23 cellular contexts compared by ENCODE assay signal in the genomic region with DNA sequence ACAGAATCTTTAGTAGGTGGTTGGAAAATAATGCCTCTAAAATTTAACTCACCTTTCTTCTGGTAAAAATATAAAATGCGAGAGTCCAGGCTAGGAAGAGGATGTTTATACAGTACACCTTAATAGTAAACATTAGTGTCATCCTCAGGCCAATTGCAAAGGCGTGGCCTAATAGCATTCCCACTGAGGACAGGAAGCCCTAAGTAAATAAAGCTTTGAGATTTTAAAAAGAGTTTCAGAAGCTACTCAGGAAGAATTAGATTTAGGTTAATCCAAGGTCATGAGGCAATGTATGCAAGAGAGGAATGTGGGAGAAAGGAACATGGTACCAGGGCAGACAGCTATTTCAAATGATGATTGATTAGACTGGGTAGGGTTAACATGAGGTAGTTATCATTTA. TPM values are rescaled to one million over a fixed set of nuclear protein-coding genes. Genes with fewer than 3 reads are reported as not detected.
"Had no signal": no experiment of that assay in that cellular context is flagged by ENCODE, and none has a peak within 500 bp of the region (broad histone marks: within the 10 kb centered on the region; RNA-seq: fewer than 3 reads in every experiment).

No MANE protein-coding gene starts in this region.

- H3K4me2 ChIP-seq: neural progenitor cell had no signal

- H3K4me3 ChIP-seq: coronary artery, gastrocnemius medialis, mucosa of descending colon, neural progenitor cell, right atrium auricular region, tibial nerve had no signal

- H3K36me3 ChIP-seq: brain microvascular endothelial cell, gastrocnemius medialis, neural progenitor cell, right atrium auricular region, tibial nerve had no signal

- H3K27ac ChIP-seq: brain microvascular endothelial cell, coronary artery, gastrocnemius medialis, neural progenitor cell, right atrium auricular region, tibial nerve had no signal

- ATAC-seq: activated CD4-positive, CD25-positive, alpha-beta regulatory T cell treated with anti-CD3 and anti-CD28 coated beads, Interleukin-2, amount 50 U/mL, for 24 hours; activated CD8-positive, alpha-beta T cell treated with anti-CD3 and anti-CD28 coated beads, Interleukin-2, amount 10 ng/mL, durations not matched to agents 7 days and 5 days; activated naive CD8-positive, alpha-beta T cell treated with anti-CD3 and anti-CD28 coated beads, Interleukin-2, amount 50 U/mL, for 24 hours; gastrocnemius medialis; left ventricle myocardium superior; mucosa of descending colon; naive thymus-derived CD4-positive, alpha-beta T cell had no signal

- H3K4me1 ChIP-seq: gastrocnemius medialis, neural progenitor cell, right atrium auricular region, tibial nerve had no signal

- FAIRE-seq: urothelium cell line had no signal

- H3K9me3 ChIP-seq: gastrocnemius medialis, mucosa of descending colon, right atrium auricular region, tibial nerve had no signal

- H2AFZ ChIP-seq: neural progenitor cell had no signal

- H3K27me3 ChIP-seq: brain microvascular endothelial cell, gastrocnemius medialis, neural progenitor cell, right atrium auricular region, tibial nerve had no signal

- DNase-seq: activated CD4-positive, alpha-beta T cell treated with anti-CD3 and anti-CD28 coated beads, Interleukin-2, amount 10 ng/mL, durations not matched to agents 7 days and 5 days; activated CD8-positive, alpha-beta T cell treated with anti-CD3 and anti-CD28 coated beads, Interleukin-2, amount 10 ng/mL, durations not matched to agents 7 days and 5 days; activated naive CD4-positive, alpha-beta T cell treated with anti-CD3 and anti-CD28 coated beads for 36 hours; activated naive CD8-positive, alpha-beta T cell treated with anti-CD3 and anti-CD28 coated beads, Interleukin-2, amount 50 U/mL, for 24 hours; activated T-cell treated with anti-CD3 and anti-CD28 coated beads, Interleukin-2, amount 50 U/mL, for 24 hours; anterior cingulate cortex; brain microvascular endothelial cell; gastrocnemius medialis; head of caudate nucleus; kidney glomerular epithelial cell; left ventricle myocardium superior; mucosa of descending colon; naive thymus-derived CD4-positive, alpha-beta T cell; stimulated activated CD4-positive, alpha-beta T cell treated with anti-CD3 and anti-CD28 coated beads, Interleukin-2, amount 100 ng/mL, for 24 hours; stimulated activated naive CD4-positive, alpha-beta T cell treated with Interleukin-2 at 50 U/mL for 16 hours; T1000 had no signal

RNA-seq across cellular contexts. Expression of gene SRPX, which starts 57.1 kb away (rescaled TPM):
- total RNA-seq: activated naive CD4-positive, alpha-beta T cell treated with anti-CD3 and anti-CD28 coated beads for 36 hours; activated T-helper 2 cell treated with anti-CD3 and anti-CD28 coated beads, Interferon-gamma antibody, Interleukin-2, Interleukin-4, amounts not matched to agents 10 μg/mL and 5 μg/mL and 100 μg/mL, durations not matched to agents 14 hours and 24 hours and 36 hours; naive thymus-derived CD4-positive, alpha-beta T cell had no signal
- polyA plus RNA-seq: naive thymus-derived CD4-positive, alpha-beta T cell had no signal
